Comparison of ENCODE assay signal across 1 cellular context in genomic region chr5:14915291-14915976, GRCh38.
TF ChIP-seq lines count a peak whose summit lies in the region.

No MANE protein-coding gene starts in this region.

TF ChIP-seq in HepG2, 621 proteins besides CTCF, POLR2A, EP300 and RAD21 (continued from another document and continues in another):
- TF ChIP-seq PAXIP1 (CRISPR knock-in tag; conservative IDR thresholded peaks at IDR 0.05) (peak; percentile 79), FOXA1 (IDR thresholded peaks at IDR 0.05) (no peak), FOXA1 (CRISPR knock-in tag; IDR thresholded peaks at IDR 0.05) (peak; percentile 53), AFF4 (CRISPR knock-in tag; IDR thresholded peaks at IDR 0.05) (no peak), USF2 (IDR thresholded peaks at IDR 0.05; ENCODE audit: low read depth, low read length) (no peak), USF2 (CRISPR knock-in tag; IDR thresholded peaks at IDR 0.05; ENCODE audit: borderline replicate concordance) (no peak), ZNF552 (CRISPR knock-in tag; IDR thresholded peaks at IDR 0.05; ENCODE audit: borderline replicate concordance) (no peak), ZNF629 (CRISPR knock-in tag; conservative IDR thresholded peaks at IDR 0.05) (no peak), ZNF335 (CRISPR knock-in tag; IDR thresholded peaks at IDR 0.05) (no peak), KLF12 (CRISPR knock-in tag; IDR thresholded peaks at IDR 0.05; ENCODE audit: borderline replicate concordance) (no peak), ZNF691 (CRISPR knock-in tag; IDR thresholded peaks at IDR 0.05; ENCODE audit: borderline replicate concordance, low read depth) (no peak), ZNF589 (CRISPR knock-in tag; conservative IDR thresholded peaks at IDR 0.05) (no peak), GLMP (CRISPR knock-in tag; IDR thresholded peaks at IDR 0.05; ENCODE audit: borderline replicate concordance) (no peak), PITX1 (CRISPR knock-in tag; IDR thresholded peaks at IDR 0.05) (peak; percentile 91), ADNP (CRISPR knock-in tag; IDR thresholded peaks at IDR 0.05) (0 out of 2 replicates have a peak, but pooled peaks have one; percentile 53), ZNF605 (CRISPR knock-in tag; IDR thresholded peaks at IDR 0.05) (no peak), HCFC1 (IDR thresholded peaks at IDR 0.05; ENCODE audit: low read depth, low read length) (no peak), NRL (CRISPR knock-in tag; IDR thresholded peaks at IDR 0.05; ENCODE audit: borderline replicate concordance) (no peak), ZNF598 (CRISPR knock-in tag; IDR thresholded peaks at IDR 0.05; ENCODE audit: borderline replicate concordance) (no peak), SMAD3 (CRISPR knock-in tag; IDR thresholded peaks at IDR 0.05) (no peak), ZNF260 (CRISPR knock-in tag; IDR thresholded peaks at IDR 0.05; ENCODE audit: borderline replicate concordance, low read depth) (no peak), ATM (IDR thresholded peaks at IDR 0.05; ENCODE audit: borderline replicate concordance) (no peak), IRX3 (CRISPR knock-in tag; IDR thresholded peaks at IDR 0.05; ENCODE audit: borderline replicate concordance, low read depth) (no peak), FOXO4 (CRISPR knock-in tag; conservative IDR thresholded peaks at IDR 0.05) (no peak), ZNF256 (CRISPR knock-in tag; conservative IDR thresholded peaks at IDR 0.05) (no peak), ZNF124 (CRISPR knock-in tag; IDR thresholded peaks at IDR 0.05) (no peak), XRCC5 (optimal IDR thresholded peaks at IDR 0.05; ENCODE audit: low read length) (no peak), KLF11 (CRISPR knock-in tag; IDR thresholded peaks at IDR 0.05) (no peak), SKIL (CRISPR knock-in tag; IDR thresholded peaks at IDR 0.05; ENCODE audit: borderline replicate concordance) (no peak), KAT2B (IDR thresholded peaks at IDR 0.05; ENCODE audit: borderline replicate concordance, low read depth, low read length) (no peak), ETS1 (CRISPR knock-in tag; IDR thresholded peaks at IDR 0.05) (no peak), STAT6 (CRISPR knock-in tag; IDR thresholded peaks at IDR 0.05; ENCODE audit: borderline replicate concordance) (no peak), PAWR (CRISPR knock-in tag; IDR thresholded peaks at IDR 0.05; ENCODE audit: borderline replicate concordance) (no peak), THYN1 (CRISPR knock-in tag; IDR thresholded peaks at IDR 0.05; ENCODE audit: borderline replicate concordance, low read depth) (no peak), KDM3A (CRISPR knock-in tag; IDR thresholded peaks at IDR 0.05; ENCODE audit: low read depth) (no peak), HDAC1 (CRISPR knock-in tag; IDR thresholded peaks at IDR 0.05) (peak; percentile 46; the same call in 1 of the 2 replicates), SALL1 (CRISPR knock-in tag; IDR thresholded peaks at IDR 0.05) (peak; percentile 86), NCOA5 (CRISPR knock-in tag; IDR thresholded peaks at IDR 0.05) (no peak), REL (CRISPR knock-in tag; conservative IDR thresholded peaks at IDR 0.05) (no peak), NR2C2 (CRISPR knock-in tag; IDR thresholded peaks at IDR 0.05; ENCODE audit: borderline replicate concordance) (peak; percentile 52; the same call in 1 of the 2 replicates), NR2F2 (IDR thresholded peaks at IDR 0.05; ENCODE audit: borderline replicate concordance, low read depth) (peak; percentile 77), ZNF543 (CRISPR knock-in tag; IDR thresholded peaks at IDR 0.05) (no peak), ZNF34 (CRISPR knock-in tag; IDR thresholded peaks at IDR 0.05; ENCODE audit: borderline replicate concordance) (no peak), POLR2AphosphoS5 (IDR thresholded peaks at IDR 0.05; ENCODE audit: low read depth, low read length) (no peak), SALL2 (CRISPR knock-in tag; IDR thresholded peaks at IDR 0.05) (no peak), MXD4 (CRISPR knock-in tag; IDR thresholded peaks at IDR 0.05) (no peak), ESRRA (CRISPR knock-in tag; IDR thresholded peaks at IDR 0.05; ENCODE audit: low read depth) (peak; percentile 96)
